In genomic region chr21:42388740-42389448, GRCh38 we compare ENCODE assay signal across 1 cellular context.
TF ChIP-seq lines count a peak whose summit lies in the region.

No MANE protein-coding gene starts in this region.

TF ChIP-seq in K562, 482 proteins besides CTCF, POLR2A, EP300 and RAD21 (continued from another document):
- TF ChIP-seq, protein P1, sequence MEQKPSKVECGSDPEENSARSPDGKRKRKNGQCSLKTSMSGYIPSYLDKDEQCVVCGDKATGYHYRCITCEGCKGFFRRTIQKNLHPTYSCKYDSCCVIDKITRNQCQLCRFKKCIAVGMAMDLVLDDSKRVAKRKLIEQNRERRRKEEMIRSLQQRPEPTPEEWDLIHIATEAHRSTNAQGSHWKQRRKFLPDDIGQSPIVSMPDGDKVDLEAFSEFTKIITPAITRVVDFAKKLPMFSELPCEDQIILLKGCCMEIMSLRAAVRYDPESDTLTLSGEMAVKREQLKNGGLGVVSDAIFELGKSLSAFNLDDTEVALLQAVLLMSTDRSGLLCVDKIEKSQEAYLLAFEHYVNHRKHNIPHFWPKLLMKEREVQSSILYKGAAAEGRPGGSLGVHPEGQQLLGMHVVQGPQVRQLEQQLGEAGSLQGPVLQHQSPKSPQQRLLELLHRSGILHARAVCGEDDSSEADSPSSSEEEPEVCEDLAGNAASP (IDR thresholded peaks at IDR 0.05), result no peak
- TF ChIP-seq POLR3G (IDR thresholded peaks at IDR 0.05; ENCODE audit: extremely low read depth, insufficient read length, insufficient replicate concordance) (no peak), RFX1 (IDR thresholded peaks at IDR 0.05) (no peak), DACH1 (IDR thresholded peaks at IDR 0.05; ENCODE audit: partially characterized antibody) (no peak), ZNF347 (CRISPR knock-in tag; IDR thresholded peaks at IDR 0.05; ENCODE audit: low read depth) (no peak), ZNF778 (CRISPR knock-in tag; IDR thresholded peaks at IDR 0.05) (no peak), ZNF57 (CRISPR knock-in tag; IDR thresholded peaks at IDR 0.05) (no peak), ESRRA (IDR thresholded peaks at IDR 0.05; ENCODE audit: borderline replicate concordance, low read depth) (peak; percentile 37; the same call in 1 of the 2 replicates)
